30 cellular contexts compared by ENCODE assay signal in the genomic region with DNA sequence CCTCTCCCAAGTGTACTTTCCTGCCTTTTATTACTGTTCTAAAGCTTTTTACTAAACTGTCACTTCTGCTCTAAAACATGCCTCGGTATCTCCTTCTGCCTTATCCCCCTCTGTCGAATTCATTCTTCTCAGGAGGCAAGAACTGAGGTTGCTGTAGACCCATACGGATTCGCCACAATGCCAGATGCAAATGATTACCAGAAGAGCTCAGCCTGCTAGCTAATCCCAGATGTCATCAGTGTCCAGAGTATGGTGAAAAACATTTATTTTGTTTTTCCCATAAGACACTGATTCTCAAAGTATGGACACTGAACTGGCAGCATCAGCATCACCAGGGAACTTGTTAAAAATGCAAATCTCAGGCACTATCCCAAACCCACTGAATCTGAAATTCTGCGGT.
"Had no signal": no experiment of that assay in that cellular context is flagged by ENCODE, and none has a peak within 500 bp of the region (broad histone marks: within the 10 kb centered on the region; RNA-seq: fewer than 3 reads in every experiment).

No MANE protein-coding gene starts in this region.

- H3K36me3 ChIP-seq: brain microvascular endothelial cell, gastroesophageal sphincter had no signal

- H2AFZ ChIP-seq: hepatocyte had no signal

- H3K4me3 Mint-ChIP-seq: activated CD4-positive, alpha-beta memory T cell treated with anti-CD3 and anti-CD28 coated beads, Interleukin-2, amount 10 ng/mL, durations not matched to agents 7 days and 5 days; activated CD4-positive, alpha-beta T cell treated with anti-CD3 and anti-CD28 coated beads for 36 hours; activated CD4-positive, alpha-beta T cell treated with anti-CD3 and anti-CD28 coated beads, Interleukin-2, amount 10 ng/mL, durations not matched to agents 24 days and 14 days; activated naive CD8-positive, alpha-beta T cell; activated T-cell treated with anti-CD3 and anti-CD28 coated beads, Interleukin-2, amount 50 U/mL, for 24 hours; activated T-helper 17 cell treated with anti-CD3 and anti-CD28 coated beads, Interleukin-2, amount 50 U/mL, for 72 hours; central memory CD8-positive, alpha-beta T cell; dendritic cell treated with granulocyte-macrophage colony-stimulating factor and Interleukin-4, amounts not matched to agents 40 ng/mL and 50 ng/mL, for 4 days; endodermal cell had no signal

- H3K4me3 ChIP-seq: coronary artery, dorsolateral prefrontal cortex, gastroesophageal sphincter, heart right ventricle, hepatocyte had no signal

- H3K27ac ChIP-seq: brain microvascular endothelial cell, coronary artery, gastroesophageal sphincter, heart right ventricle, hepatocyte had no signal

- H3K9me3 ChIP-seq: gastroesophageal sphincter had no signal

- H3K4me1 ChIP-seq: heart right ventricle had no signal

- DNase-seq: activated CD4-positive, alpha-beta memory T cell treated with anti-CD3 and anti-CD28 coated beads, Interleukin-2, amount 10 ng/mL, durations not matched to agents 7 days and 5 days; activated CD4-positive, alpha-beta T cell treated with anti-CD3 and anti-CD28 coated beads for 36 hours; activated CD4-positive, alpha-beta T cell treated with anti-CD3 and anti-CD28 coated beads, Interleukin-2, amount 10 ng/mL, durations not matched to agents 24 days and 14 days; activated CD4-positive, alpha-beta T cell treated with anti-CD3 and anti-CD28 coated beads, Interleukin-2, amount 50 U/mL, for 4 hours; activated CD4-positive, CD25-positive, alpha-beta regulatory T cell; activated CD4-positive, CD25-positive, alpha-beta regulatory T cell treated with anti-CD3 and anti-CD28 coated beads, Interleukin-2, amount 50 U/mL, for 72 hours; activated CD8-positive, alpha-beta memory T cell treated with anti-CD3 and anti-CD28 coated beads, Interleukin-2, amount 50 U/mL, for 48 hours; activated effector memory CD4-positive, alpha-beta T cell treated with Interleukin-2 at 50 U/mL for 16 hours; activated gamma-delta T cell treated with Interleukin-2 at 50 U/mL for 16 hours; activated naive CD4-positive, alpha-beta T cell treated with anti-CD3 and anti-CD28 coated beads, Interleukin-2, amount 50 U/mL, for 16 hours; activated naive CD4-positive, alpha-beta T cell treated with Interleukin-2 at 50 U/mL for 16 hours; activated T-cell treated with anti-CD3 and anti-CD28 coated beads for 4 hours; activated T-cell treated with anti-CD3 and anti-CD28 coated beads, Interleukin-2, amount 50 U/mL, for 24 hours; amniotic stem cell; anterior cingulate cortex; brain microvascular endothelial cell; dorsolateral prefrontal cortex; effector memory CD4-positive, alpha-beta T cell; endodermal cell; foreskin melanocyte; heart right ventricle; T-helper 2 cell had no signal

- H3K4me1 Mint-ChIP-seq: activated CD4-positive, alpha-beta memory T cell treated with anti-CD3 and anti-CD28 coated beads, Interleukin-2, amount 10 ng/mL, durations not matched to agents 7 days and 5 days; activated CD4-positive, alpha-beta T cell treated with anti-CD3 and anti-CD28 coated beads for 36 hours; activated CD4-positive, alpha-beta T cell treated with anti-CD3 and anti-CD28 coated beads, Interleukin-2, amount 10 ng/mL, durations not matched to agents 24 days and 14 days; activated T-helper 17 cell treated with anti-CD3 and anti-CD28 coated beads, Interleukin-2, amount 50 U/mL, for 72 hours; central memory CD8-positive, alpha-beta T cell had no signal

- H3K27me3 ChIP-seq: brain microvascular endothelial cell, dorsolateral prefrontal cortex, gastroesophageal sphincter, heart right ventricle, hepatocyte had no signal

- H3K4me2 ChIP-seq: hepatocyte had no signal

- H3K9me3 Mint-ChIP-seq: activated CD4-positive, alpha-beta memory T cell treated with anti-CD3 and anti-CD28 coated beads, Interleukin-2, amount 10 ng/mL, durations not matched to agents 7 days and 5 days; activated CD4-positive, alpha-beta T cell treated with anti-CD3 and anti-CD28 coated beads, Interleukin-2, amount 10 ng/mL, durations not matched to agents 24 days and 14 days had no signal

- H3K27ac Mint-ChIP-seq: activated CD4-positive, alpha-beta memory T cell treated with anti-CD3 and anti-CD28 coated beads, Interleukin-2, amount 10 ng/mL, durations not matched to agents 7 days and 5 days; activated CD4-positive, alpha-beta T cell treated with anti-CD3 and anti-CD28 coated beads for 36 hours; activated CD4-positive, alpha-beta T cell treated with anti-CD3 and anti-CD28 coated beads, Interleukin-2, amount 10 ng/mL, durations not matched to agents 24 days and 14 days; activated naive CD8-positive, alpha-beta T cell; activated T-cell treated with anti-CD3 and anti-CD28 coated beads, Interleukin-2, amount 50 U/mL, for 24 hours; activated T-helper 17 cell treated with anti-CD3 and anti-CD28 coated beads, Interleukin-2, amount 50 U/mL, for 72 hours; dendritic cell treated with granulocyte-macrophage colony-stimulating factor and Interleukin-4, amounts not matched to agents 40 ng/mL and 50 ng/mL, for 4 days; endodermal cell had no signal

- ATAC-seq: activated CD4-positive, alpha-beta T cell treated with anti-CD3 and anti-CD28 coated beads for 36 hours; activated T-helper 17 cell treated with anti-CD3 and anti-CD28 coated beads, Interleukin-2, amount 50 U/mL, for 72 hours; esophagus mucosa; gastroesophageal sphincter; heart right ventricle had no signal

- H3K27me3 Mint-ChIP-seq: activated CD4-positive, alpha-beta memory T cell treated with anti-CD3 and anti-CD28 coated beads, Interleukin-2, amount 10 ng/mL, durations not matched to agents 7 days and 5 days; activated CD4-positive, alpha-beta T cell treated with anti-CD3 and anti-CD28 coated beads for 36 hours; activated CD4-positive, alpha-beta T cell treated with anti-CD3 and anti-CD28 coated beads, Interleukin-2, amount 10 ng/mL, durations not matched to agents 24 days and 14 days; activated naive CD8-positive, alpha-beta T cell; activated T-cell treated with anti-CD3 and anti-CD28 coated beads, Interleukin-2, amount 50 U/mL, for 24 hours; activated T-helper 17 cell treated with anti-CD3 and anti-CD28 coated beads, Interleukin-2, amount 50 U/mL, for 72 hours; central memory CD8-positive, alpha-beta T cell; dendritic cell treated with granulocyte-macrophage colony-stimulating factor and Interleukin-4, amounts not matched to agents 40 ng/mL and 50 ng/mL, for 4 days had no signal
